ENCODE assay signal across 8 cellular contexts in genomic region chr4:8428288-8429097, GRCh38. TPM values are rescaled to one million over a fixed set of nuclear protein-coding genes. Genes with fewer than 3 reads are reported as not detected.
DNase-seq lines count a peak whose midpoint lies in the region; ATAC-seq and TF ChIP-seq lines count a peak whose summit lies in the region.

No MANE protein-coding gene starts in this region.

- TF ChIP-seq CTCF in GM12865 (IDR thresholded peaks at IDR 0.05; ENCODE audit: insufficient read depth, low read depth, low read length, missing control alignments) = peak; percentile 51
- peak; percentile 58 for TF ChIP-seq CTCF in osteocyte (IDR thresholded peaks at IDR 0.05)
- TF ChIP-seq CTCF in thyroid gland (IDR thresholded peaks at IDR 0.05) = peak in 3 of 6 experiments; percentile 9 to 38 (median 13)

- H3K9me3 Mint-ChIP-seq in activated naive CD4-positive, alpha-beta T cell treated with anti-CD3 and anti-CD28 coated beads, Interleukin-2, amount 50 U/mL, for 24 hours = no peaks in the 10 kb centered on the region
- no peaks in the 10 kb centered on the region for H3K9me3 Mint-ChIP-seq in osteocyte (ENCODE audit: unreplicated experiment)

- peak overlapping the region; percentile 89 for H3K27ac Mint-ChIP-seq in activated naive CD4-positive, alpha-beta T cell treated with anti-CD3 and anti-CD28 coated beads, Interleukin-2, amount 50 U/mL, for 24 hours
- H3K27ac Mint-ChIP-seq in osteocyte (ENCODE audit: unreplicated experiment) = peak overlapping the region; percentile 88

- peaks cover 2% of the 10 kb centered on the region for H3K36me3 Mint-ChIP-seq in activated naive CD4-positive, alpha-beta T cell treated with anti-CD3 and anti-CD28 coated beads, Interleukin-2, amount 50 U/mL, for 24 hours
- peaks cover 4% of the 10 kb centered on the region for H3K36me3 Mint-ChIP-seq in osteocyte (ENCODE audit: unreplicated experiment)

- TF ChIP-seq POLR2A in thyroid gland (IDR thresholded peaks at IDR 0.05) = peak in 1 of 2 donors; percentile 84

- H3K27me3 Mint-ChIP-seq in activated naive CD4-positive, alpha-beta T cell treated with anti-CD3 and anti-CD28 coated beads, Interleukin-2, amount 50 U/mL, for 24 hours = no peaks in the 10 kb centered on the region
- no peaks in the 10 kb centered on the region for H3K27me3 Mint-ChIP-seq in osteocyte (ENCODE audit: unreplicated experiment)

- H3K4me1 ChIP-seq in thyroid gland = peaks cover 21 to 36% of the 10 kb centered on the region in 2 donors

- peak overlapping the region; percentile 64 for H3K4me3 ChIP-seq in GM12865 (ENCODE audit: low read depth, low read length)
- peak overlapping the region; percentile 80 for H3K4me3 ChIP-seq in SK-N-MC
- H3K4me3 ChIP-seq in thyroid gland (replicated peaks in 1 of 3) = peak overlapping the region; percentile 43 to 90 (median 80)

- ATAC-seq in HG02571 (IDR thresholded peaks at IDR 0.05; ENCODE audit: unreplicated experiment) = peak; percentile 92

- H3K4me1 Mint-ChIP-seq in activated naive CD4-positive, alpha-beta T cell treated with anti-CD3 and anti-CD28 coated beads, Interleukin-2, amount 50 U/mL, for 24 hours = peaks cover 36% of the 10 kb centered on the region
- H3K4me1 Mint-ChIP-seq in osteocyte (ENCODE audit: unreplicated experiment) = peaks cover 18% of the 10 kb centered on the region

- H3K27ac ChIP-seq in SK-N-MC = no peak overlapping the region
- H3K27ac ChIP-seq in thyroid gland = peak overlapping the region; percentile 71 to 93 (median 84)

- no peaks in the 10 kb centered on the region for H3K27me3 ChIP-seq in thyroid gland

- intact Hi-C loops in thyroid gland (cut with DNase I) = no loop called here

- H3K36me3 ChIP-seq in SK-N-MC (ENCODE audit: insufficient read depth, low read length) (no peaks in the 10 kb centered on the region), thyroid gland (no peaks in the 10 kb centered on the region)

- DNase-seq in GM12865 (ENCODE audit: low read depth) = peak; percentile 90
- peak; percentile 92 for DNase-seq in NAMALWA (ENCODE audit: low spot score)
- no peak for DNase-seq in SK-N-MC (ENCODE audit: low read depth, low spot score)
- peak; percentile 92 for DNase-seq in glomerular visceral epithelial cell (ENCODE audit: extremely low spot score)
- DNase-seq in osteocyte (ENCODE audit: extremely low spot score, unreplicated experiment) = peak; percentile 98
- DNase-seq in thyroid gland = peak; percentile 88 to 91

- H3K9me3 ChIP-seq in SK-N-MC (ENCODE audit: low read depth, low read length) (no peaks in the 10 kb centered on the region), thyroid gland (no peaks in the 10 kb centered on the region)

- 3 to 4% methylated on average over 10 to 27 of the region's 56 CpGs for WGBS in thyroid gland, 2 donors

- peak overlapping the region; percentile 60 for H3K9ac ChIP-seq in SK-N-MC (ENCODE audit: insufficient read length)

- peak overlapping the region; percentile 95 for H3K4me3 Mint-ChIP-seq in activated naive CD4-positive, alpha-beta T cell treated with anti-CD3 and anti-CD28 coated beads, Interleukin-2, amount 50 U/mL, for 24 hours
- peak overlapping the region; percentile 96 for H3K4me3 Mint-ChIP-seq in osteocyte (ENCODE audit: unreplicated experiment)

RNA-seq across cellular contexts. Expression of gene ACOX3, which starts 12.0 kb away (rescaled TPM):
- total RNA-seq in osteocyte = 25.2 and 25.9 TPM in 2 replicates
- total RNA-seq in thyroid gland = 10 to 100 TPM; 28.2 to 61.8 (median 47.7) TPM

RNA-seq across cellular contexts. Expression of gene TRMT44, which starts 12.1 kb away (rescaled TPM):
- total RNA-seq in osteocyte (20.4 and 24.5 TPM in 2 replicates), thyroid gland (10 to 100 TPM; 36.4 to 56.4 (median 43.9) TPM)
